8 cellular contexts compared by ENCODE assay signal in the genomic region with DNA sequence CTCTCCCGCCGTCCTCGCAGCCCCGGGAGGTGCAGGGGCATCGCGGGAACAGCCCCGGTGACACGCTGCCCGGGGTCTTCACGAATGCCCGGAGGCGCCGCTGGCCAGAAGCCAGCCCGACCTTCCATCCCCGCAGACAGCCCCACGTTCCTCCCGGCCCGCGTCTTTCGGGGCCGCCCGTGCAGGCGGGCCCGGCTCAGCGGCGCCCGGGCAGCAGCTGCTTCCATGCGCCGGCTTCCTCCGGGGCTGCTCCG. TPM values are rescaled to one million over a fixed set of nuclear protein-coding genes. Genes with fewer than 3 reads are reported as not detected.
DNase-seq lines count a peak whose midpoint lies in the region; ATAC-seq and TF ChIP-seq lines count a peak whose summit lies in the region.

No MANE protein-coding gene starts in this region.

- H3K9me3 Mint-ChIP-seq in CD8-positive, alpha-beta memory T cell = no peaks in the 10 kb centered on the region
- H3K9me3 Mint-ChIP-seq in stimulated activated effector memory CD8-positive, alpha-beta T cell treated with anti-CD3 and anti-CD28 coated beads, Interleukin-12 subunit alpha, Interleukin-12 subunit beta, amount 100 ng/mL, for 72 hours = no peaks in the 10 kb centered on the region

- peak overlapping the region in 5 of 7 donors; percentile 88 to 94 (median 92) for H3K4me3 Mint-ChIP-seq in CD8-positive, alpha-beta memory T cell
- H3K4me3 Mint-ChIP-seq in stimulated activated effector memory CD8-positive, alpha-beta T cell treated with anti-CD3 and anti-CD28 coated beads, Interleukin-12 subunit alpha, Interleukin-12 subunit beta, amount 100 ng/mL, for 72 hours = peak overlapping the region; percentile 81

- DNase-seq in CD8-positive, alpha-beta memory T cell = no peak
- DNase-seq in HFF-Myc (ENCODE audit: extremely low read depth, low read depth) (no peak), left ventricle myocardium superior (peak; percentile 72), GM13977 (ENCODE audit: low spot score) (no peak), AG08395 (ENCODE audit: low spot score) (no peak), NCI-H1048 (lab: John Stamatoyannopoulos, UW) (no peak)
- peak in 1 of 2 donors; percentile 48 for DNase-seq in stimulated activated effector memory CD8-positive, alpha-beta T cell treated with anti-CD3 and anti-CD28 coated beads, Interleukin-12 subunit alpha, Interleukin-12 subunit beta, amount 100 ng/mL, for 72 hours (ENCODE audit: low spot score in 2 of 2)

- peaks cover 39% of the 10 kb centered on the region for H3K4me1 ChIP-seq in CD8-positive, alpha-beta memory T cell (ENCODE audit: insufficient read depth, low read length)

- H3K27ac ChIP-seq in CD8-positive, alpha-beta memory T cell (ENCODE audit: low read depth, low read length) = peak overlapping the region; percentile 97
- peak overlapping the region; percentile 89 for H3K27ac ChIP-seq in VCaP

- H3K27me3 ChIP-seq in CD8-positive, alpha-beta memory T cell (ENCODE audit: insufficient read depth, low read length, poor library complexity, severe bottlenecking) = no peaks in the 10 kb centered on the region

- peaks cover 0 to 5% of the 10 kb centered on the region in 2 donors for H3K27me3 Mint-ChIP-seq in CD8-positive, alpha-beta memory T cell

- intact Hi-C loops in left ventricle myocardium superior (cut with micrococcal nuclease) = no loop called here

- ATAC-seq in left ventricle myocardium superior = no peak
- peak; percentile 1 for ATAC-seq in stimulated activated effector memory CD8-positive, alpha-beta T cell treated with anti-CD3 and anti-CD28 coated beads, Interleukin-12 subunit alpha, Interleukin-12 subunit beta, amount 100 ng/mL, for 72 hours

- H3K4me3 ChIP-seq in CD8-positive, alpha-beta memory T cell (ENCODE audit: low read length) = peak overlapping the region; percentile 67
- H3K4me3 ChIP-seq in HFF-Myc (replicated peaks; ENCODE audit: low read depth, low read length) = peak overlapping the region; percentile 61

- TF ChIP-seq CTCF in HFF-Myc (IDR thresholded peaks at IDR 0.05; ENCODE audit: low read depth, low read length, missing control alignments) (no peak), VCaP (conservative IDR thresholded peaks at IDR 0.05) (no peak), GM13977 (IDR thresholded peaks at IDR 0.05; ENCODE audit: extremely low read depth, insufficient read depth, missing control alignments) (no peak)

- peaks cover 0 to 24% (median 0%) of the 10 kb centered on the region in 3 donors for H3K36me3 Mint-ChIP-seq in CD8-positive, alpha-beta memory T cell
- peaks cover 42% of the 10 kb centered on the region for H3K36me3 Mint-ChIP-seq in stimulated activated effector memory CD8-positive, alpha-beta T cell treated with anti-CD3 and anti-CD28 coated beads, Interleukin-12 subunit alpha, Interleukin-12 subunit beta, amount 100 ng/mL, for 72 hours

- peaks cover 15 to 55% (median 22%) of the 10 kb centered on the region in 3 donors for H3K4me1 Mint-ChIP-seq in CD8-positive, alpha-beta memory T cell
- H3K4me1 Mint-ChIP-seq in stimulated activated effector memory CD8-positive, alpha-beta T cell treated with anti-CD3 and anti-CD28 coated beads, Interleukin-12 subunit alpha, Interleukin-12 subunit beta, amount 100 ng/mL, for 72 hours = peaks cover 33% of the 10 kb centered on the region

- CTCF ChIA-PET in CD8-positive, alpha-beta memory T cell (lab: Charles Lee) = interaction anchor here (1.0 to 5.8 kb wide), 30 partner anchors 9 to 679 kb away, joined by 3 to 135 read pairs (median 4); partner anchors contain the start of genes BRF1, CRIP2, PACS2 and TEX22

- POLR2A ChIA-PET in CD8-positive, alpha-beta memory T cell (lab: Charles Lee) = interaction anchor here (0.7 to 3.3 kb wide), 11 partner anchors 9 to 426 kb away, joined by 3 to 66 read pairs (median 5); partner anchors contain the start of genes GPR132 and PACS2

- no peaks in the 10 kb centered on the region for H3K9me3 ChIP-seq in CD8-positive, alpha-beta memory T cell (ENCODE audit: low read length)

- peak overlapping the region in 6 of 8 donors; percentile 96 to 100 (median 98) for H3K27ac Mint-ChIP-seq in CD8-positive, alpha-beta memory T cell
- peak overlapping the region; percentile 93 for H3K27ac Mint-ChIP-seq in stimulated activated effector memory CD8-positive, alpha-beta T cell treated with anti-CD3 and anti-CD28 coated beads, Interleukin-12 subunit alpha, Interleukin-12 subunit beta, amount 100 ng/mL, for 72 hours

- H3K36me3 ChIP-seq in CD8-positive, alpha-beta memory T cell (ENCODE audit: insufficient read depth, low read length) = no peaks in the 10 kb centered on the region

- in situ Hi-C loops in GM13977 (cut with MboI; ENCODE audit: low pct_unique_long_range_greater_than_20kb, low sequenced_read_pairs, unreplicated experiment) = loop anchor here (10.0 kb wide), 1 partner anchor 115 kb away; no protein-coding TSS in a partner anchor

RNA-seq across cellular contexts. Expression of gene TEDC1, which starts 0.8 kb away (rescaled TPM):
- 10 to 100 TPM; 52.1 to 56.5 TPM for total RNA-seq in CD8-positive, alpha-beta memory T cell
- polyA plus RNA-seq in CD8-positive, alpha-beta memory T cell = 14.7 TPM
- 5.1 TPM for total RNA-seq in left ventricle myocardium superior

RNA-seq across cellular contexts. Expression of gene CRIP1, which starts 3.6 kb away (rescaled TPM):
- total RNA-seq in CD8-positive, alpha-beta memory T cell = 100 to 1,000 TPM; 463 to 468 TPM
- 1,031 TPM for polyA plus RNA-seq in CD8-positive, alpha-beta memory T cell
- 59.4 TPM for total RNA-seq in left ventricle myocardium superior

RNA-seq across cellular contexts. Expression of gene CRIP2, which starts 15.6 kb away (rescaled TPM):
- total RNA-seq in CD8-positive, alpha-beta memory T cell = 1 to 10 TPM; 2.7 to 4.5 TPM
- 31.5 TPM for polyA plus RNA-seq in CD8-positive, alpha-beta memory T cell
- total RNA-seq in left ventricle myocardium superior = 1,036 TPM

RNA-seq across cellular contexts. Expression of gene TMEM121, which starts 36.1 kb away (rescaled TPM):
- total RNA-seq in CD8-positive, alpha-beta memory T cell = 10 to 100 TPM; 14.2 to 17.1 TPM
- 3.8 TPM for polyA plus RNA-seq in CD8-positive, alpha-beta memory T cell
- total RNA-seq in left ventricle myocardium superior = 4.0 TPM

Comparison
In these comparisons a context has a peak if more than half of its experiments do, and no peak if none do; other contexts are left out.
1. RNA of gene CRIP2, which starts 15.6 kb away (total RNA-seq): 1,036 TPM in left ventricle myocardium superior (single experiment); 2.7 to 4.5 TPM in CD8-positive, alpha-beta memory T cell; every median in the first group is over 100 times any median in the second.